In genomic region chr4:122710434-122711308, GRCh38 we compare ENCODE assay signal across 9 cellular contexts. TPM values are rescaled to one million over a fixed set of nuclear protein-coding genes. Genes with fewer than 3 reads are reported as not detected.
A peak's percentile ranks its signal among the peaks of the same experiment; 100 is the strongest.
DNase-seq lines count a peak whose midpoint lies in the region; ATAC-seq, FAIRE-seq and TF ChIP-seq lines count a peak whose summit lies in the region.
"Had no signal": no experiment of that assay in that cellular context is flagged by ENCODE, and none has a peak within 500 bp of the region (broad histone marks: within the 10 kb centered on the region; RNA-seq: fewer than 3 reads in every experiment).

No MANE protein-coding gene starts in this region.

- H3K36me3 Mint-ChIP-seq in astrocyte (ENCODE audit: low read depth, unreplicated experiment) = no peaks in the 10 kb centered on the region

- no peak overlapping the region for H2AFZ ChIP-seq in astrocyte (ENCODE audit: low read depth, low read length)

- no peak overlapping the region for H3K27ac ChIP-seq in astrocyte (ENCODE audit: low read depth, low read length)

- H3K27me3 Mint-ChIP-seq in astrocyte (ENCODE audit: low read depth, unreplicated experiment) = no peaks in the 10 kb centered on the region

- no peaks in the 10 kb centered on the region for H4K20me1 ChIP-seq in astrocyte (ENCODE audit: insufficient read depth, low read length)

- H3K4me3 ChIP-seq in astrocyte (ENCODE audit: insufficient read depth, low read depth, low read length) = no peak overlapping the region

- in situ Hi-C loops in G401 (cut with HindIII; ENCODE audit: low sequenced_read_pairs) = no loop called here

- no peaks in the 10 kb centered on the region for H3K9me3 ChIP-seq in astrocyte (ENCODE audit: insufficient read depth, low read depth, low read length)

- FAIRE-seq in astrocyte (lab: Jason Lieb, UNC) = peak; percentile 59
- FAIRE-seq: islet of Langerhans had no signal

- peaks cover 9% of the 10 kb centered on the region for H3K4me1 Mint-ChIP-seq in astrocyte (ENCODE audit: low read depth, unreplicated experiment)

- ATAC-seq in HG03342 (IDR thresholded peaks at IDR 0.05; ENCODE audit: unreplicated experiment) = peak; percentile 86

- H3K27me3 ChIP-seq in astrocyte (ENCODE audit: insufficient read depth, low read length) = no peaks in the 10 kb centered on the region

- H3K27ac Mint-ChIP-seq in astrocyte (ENCODE audit: unreplicated experiment) = no peak overlapping the region

- no peaks in the 10 kb centered on the region for H3K36me3 ChIP-seq in astrocyte (ENCODE audit: insufficient read depth, low read length)

- H3K9ac ChIP-seq in astrocyte (ENCODE audit: low read length) = no peak overlapping the region

- TF ChIP-seq CTCF in astrocyte (IDR thresholded peaks at IDR 0.05; ENCODE audit: insufficient read depth, low read depth, low read length) = no peak

- H3K4me1 ChIP-seq in astrocyte (ENCODE audit: insufficient read depth, low read length) = no peaks in the 10 kb centered on the region

- H3K79me2 ChIP-seq in astrocyte (ENCODE audit: insufficient read depth, low read length) = no peaks in the 10 kb centered on the region

- DNase-seq in stimulated activated CD8-positive, alpha-beta memory T cell treated with anti-CD3 and anti-CD28 coated beads, Interleukin-15, amount 100 ng/mL, for 48 hours (ENCODE audit: low read depth in 2 of 2) = peak; percentile 32 to 39
- DNase-seq in stimulated activated CD8-positive, alpha-beta memory T cell treated with anti-CD3 and anti-CD28 coated beads, Interleukin-4, amount 100 ng/mL, for 48 hours = no peak
- DNase-seq in astrocyte (ENCODE audit: low read depth) = peak; percentile 8
- DNase-seq in Kasumi-1 (lab: John Stamatoyannopoulos, UW) = no peak
- no peak for DNase-seq in NCI-H1436 (lab: John Stamatoyannopoulos, UW)
- no peak for DNase-seq in G401 (ENCODE audit: low spot score)
- DNase-seq in NCI-H345 treated with DMSO at 0.1 percent for 48 hours (lab: John Stamatoyannopoulos, UW; ENCODE audit: unreplicated experiment) = no peak

- no peak overlapping the region for H3K4me2 ChIP-seq in astrocyte (ENCODE audit: low read length)

- no peak overlapping the region for H3K4me3 Mint-ChIP-seq in astrocyte (ENCODE audit: unreplicated experiment)

- no peaks in the 10 kb centered on the region for H3K9me3 Mint-ChIP-seq in astrocyte (ENCODE audit: unreplicated experiment)

RNA-seq across cellular contexts. Expression of gene BBS12, which starts 21.8 kb away (rescaled TPM):
- 4.5 and 4.7 TPM in 2 replicates for total RNA-seq in astrocyte
- total RNA-seq in G401 (2014; rRNA removed; shearing (Covaris generic)) = 3.3 and 3.6 TPM in 2 replicates

Comparison
In these comparisons a context has a peak if more than half of its experiments do, and no peak if none do; other contexts are left out.
1. DNase-seq: peak in stimulated activated CD8-positive, alpha-beta memory T cell treated with anti-CD3 and anti-CD28 coated beads, Interleukin-15, amount 100 ng/mL, for 48 hours (2 of 2) and astrocyte (single experiment); none in stimulated activated CD8-positive, alpha-beta memory T cell treated with anti-CD3 and anti-CD28 coated beads, Interleukin-4, amount 100 ng/mL, for 48 hours (single experiment), Kasumi-1 (0 of 2), NCI-H1436 (single experiment), G401 (single experiment) and NCI-H345 treated with DMSO at 0.1 percent for 48 hours (single experiment).